11 cellular contexts compared by ENCODE assay signal in the genomic region with DNA sequence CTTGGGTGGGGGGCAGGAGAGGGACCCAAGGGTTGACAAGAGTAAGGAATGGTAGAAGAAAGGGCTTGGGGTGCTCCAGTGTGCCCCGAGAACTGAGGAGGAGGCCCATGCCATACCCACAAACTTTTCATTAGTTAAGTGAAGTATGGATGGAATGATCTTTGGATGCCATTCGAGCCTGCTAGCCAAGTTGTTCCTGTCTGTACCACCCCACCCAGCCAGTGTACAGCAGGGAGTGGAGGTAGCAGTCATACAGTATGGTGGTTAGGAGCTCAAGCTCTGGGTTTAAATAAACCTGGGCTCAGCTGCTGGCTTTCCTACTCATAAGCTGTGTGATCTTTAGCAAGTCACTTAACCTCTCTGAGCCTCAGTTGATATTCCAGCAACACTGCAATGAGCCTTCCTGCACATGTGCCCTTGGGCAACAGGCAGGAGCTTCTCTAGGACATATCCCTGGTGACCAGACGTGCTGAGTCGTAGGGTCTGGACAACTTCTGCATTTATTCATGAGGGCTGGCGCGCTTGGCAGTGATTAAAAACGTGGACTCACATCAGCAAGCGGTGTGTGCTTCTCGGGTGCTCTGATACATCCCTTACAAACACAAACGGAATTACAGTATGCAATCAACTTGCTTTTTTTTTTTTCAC. TPM values are rescaled to one million over a fixed set of nuclear protein-coding genes. Genes with fewer than 3 reads are reported as not detected.
DNase-seq lines count a peak whose midpoint lies in the region; TF ChIP-seq lines count a peak whose summit lies in the region.
"Had no signal": no experiment of that assay in that cellular context is flagged by ENCODE, and none has a peak within 500 bp of the region (broad histone marks: within the 10 kb centered on the region; RNA-seq: fewer than 3 reads in every experiment).

No MANE protein-coding gene starts in this region.

- H3K27me3 ChIP-seq in GM23248 (replicated peaks; ENCODE audit: insufficient read depth) (no peaks in the 10 kb centered on the region), SK-N-SH (ENCODE audit: insufficient read depth) (no peaks in the 10 kb centered on the region), prostate gland (replicated peaks; ENCODE audit: insufficient read depth) (no peaks in the 10 kb centered on the region)

- TF ChIP-seq POLR2A in prostate gland (IDR thresholded peaks at IDR 0.05), result no peak

- TF ChIP-seq CTCF in SK-N-SH (IDR thresholded peaks at IDR 0.05) (no peak), fibroblast of the aortic adventitia (IDR thresholded peaks at IDR 0.05; ENCODE audit: insufficient read depth, low read length) (no peak), prostate gland (IDR thresholded peaks at IDR 0.05) (no peak)

- H3K9me3 ChIP-seq in GM23248 (ENCODE audit: low read depth) (no peaks in the 10 kb centered on the region), SK-N-SH (no peaks in the 10 kb centered on the region), prostate gland (no peaks in the 10 kb centered on the region)

- 34 to 37% methylated on average over 10 of the region's 10 CpGs for WGBS in GM23248 (ENCODE audit: low coverage in 1 of 2, low lambda C conversion rate in 2 of 2, missing lambda C conversion rate in 2 of 2), 2 experiments
- 54% methylated on average over 10 of the region's 10 CpGs for WGBS in SK-N-SH (ENCODE audit: low lambda C conversion rate)
- WGBS in prostate gland, result 26% methylated on average over 10 of the region's 10 CpGs

- H3K9me2 ChIP-seq in GM23248 (ENCODE audit: insufficient read depth), result no peaks in the 10 kb centered on the region
- no peaks in the 10 kb centered on the region for H3K9me2 ChIP-seq in SK-N-SH

- intact Hi-C loops in prostate gland (cut with DNase I), result loop anchor here (10.0 kb wide), 1 partner anchor 52 kb away; no protein-coding TSS in a partner anchor

- H2AFZ ChIP-seq in GM23248 (no peak overlapping the region), SK-N-SH (ENCODE audit: low read depth) (no peak overlapping the region)

- H3K4me1 ChIP-seq in GM23248 (ENCODE audit: insufficient read depth) (peaks cover 32% of the 10 kb centered on the region), SK-N-SH (ENCODE audit: control insufficient read depth in 1 of 2, insufficient read depth in 2 of 2, low read depth in 1 of 2, low read length in 1 of 2) (peaks cover 17 to 33% of the 10 kb centered on the region in 2 experiments; a peak in 3 of 4 replicates), prostate gland (replicated peaks) (peaks cover 15% of the 10 kb centered on the region)

- TF ChIP-seq EP300 in SK-N-SH (IDR thresholded peaks at IDR 0.05; ENCODE audit: borderline replicate concordance in 1 of 2, low read depth in 1 of 2, low read length in 1 of 2), result no peak

- peak; percentile 66 for DNase-seq in GM23248
- peak; percentile 36 for DNase-seq in SK-N-SH
- DNase-seq in fibroblast of the aortic adventitia (ENCODE audit: low read depth), result peak; percentile 25
- no peak for DNase-seq in prostate gland (ENCODE audit: low spot score)
- DNase-seq in NK-92 (lab: John Stamatoyannopoulos, UW; ENCODE audit: unreplicated experiment), result no peak
- no peak for DNase-seq in effector CD8-positive, alpha-beta T cell (lab: John Stamatoyannopoulos, UW)
- DNase-seq in T-helper 1 cell, result no peak
- no peak for DNase-seq in HEK293T (ENCODE audit: extremely low spot score)
- DNase-seq: activated effector memory CD4-positive, alpha-beta T cell treated with Interleukin-2 at 50 U/mL for 16 hours; CD8-positive, alpha-beta memory T cell; immature natural killer cell had no signal

- no peak for TF ChIP-seq RAD21 in SK-N-SH (IDR thresholded peaks at IDR 0.05; ENCODE audit: low read length)

- H3K4me3 ChIP-seq in GM23248 (no peak overlapping the region), SK-N-SH (ENCODE audit: low read depth in 2 of 2, low read length in 1 of 2) (no peak overlapping the region), fibroblast of the aortic adventitia (ENCODE audit: low read depth, low read length) (no peak overlapping the region), prostate gland (no peak overlapping the region)

- H4K20me1 ChIP-seq in GM23248 (ENCODE audit: insufficient read depth) (no peaks in the 10 kb centered on the region), SK-N-SH (ENCODE audit: insufficient read depth) (no peaks in the 10 kb centered on the region)

- CTCF ChIA-PET in SK-N-SH (lab: Yijun Ruan, JAX), result interaction anchor here (1.1 to 1.9 kb wide), 3 partner anchors 9 to 51 kb away, joined by 4 to 9 read pairs (median 4); no protein-coding TSS in a partner anchor
- CTCF ChIA-PET in HEK293T (lab: Yijun Ruan, JAX), result interaction anchor here (0.6 to 2.3 kb wide), 7 partner anchors 14 to 1967 kb away, joined by 3 to 5 read pairs (median 3); no protein-coding TSS in a partner anchor

- H3K36me3 ChIP-seq in GM23248 (ENCODE audit: low read depth), result no peaks in the 10 kb centered on the region
- no peaks in the 10 kb centered on the region for H3K36me3 ChIP-seq in SK-N-SH (replicated peaks in 1 of 2; ENCODE audit: control insufficient read depth in 1 of 2, insufficient read depth in 2 of 2, low read length in 1 of 2)
- no peaks in the 10 kb centered on the region for H3K36me3 ChIP-seq in prostate gland

- H3K9ac ChIP-seq in GM23248 (no peak overlapping the region), SK-N-SH (no peak overlapping the region)

- H3K79me2 ChIP-seq in GM23248 (ENCODE audit: insufficient read depth) (no peaks in the 10 kb centered on the region), SK-N-SH (ENCODE audit: insufficient read depth) (no peaks in the 10 kb centered on the region)

- H3K4me2 ChIP-seq in GM23248 (ENCODE audit: unreplicated experiment), result peak overlapping the region; percentile 21
- no peak overlapping the region; the same call in 1 of the 2 replicates for H3K4me2 ChIP-seq in SK-N-SH

- peaks cover 2% of the 10 kb centered on the region for H3F3A ChIP-seq in GM23248 (ENCODE audit: insufficient read depth)
- no peaks in the 10 kb centered on the region for H3F3A ChIP-seq in SK-N-SH (replicated peaks; ENCODE audit: insufficient read depth)

- POLR2A ChIA-PET in SK-N-SH (lab: Yijun Ruan, JAX), result interaction anchor here (0.5 to 0.7 kb wide), 2 partner anchors 25 to 283 kb away, joined by 3 to 5 read pairs; no protein-coding TSS in a partner anchor
- POLR2A ChIA-PET in HEK293T (lab: Yijun Ruan, JAX), result interaction anchor here (1.8 kb wide), 1 partner anchor 24 kb away, joined by 9 read pairs; no protein-coding TSS in a partner anchor

- H3K27ac ChIP-seq in GM23248 (no peak overlapping the region), SK-N-SH (ENCODE audit: low read depth in 2 of 2, low read length in 1 of 2) (no peak overlapping the region), prostate gland (peak overlapping the region; percentile 46 to 62)

- in situ Hi-C loops in GM23248 (cut with MboI), result no loop called here

TF ChIP-seq in SK-N-SH, 30 proteins besides CTCF, POLR2A, EP300 and RAD21 (continues in another document):
- TF ChIP-seq, protein P1, sequence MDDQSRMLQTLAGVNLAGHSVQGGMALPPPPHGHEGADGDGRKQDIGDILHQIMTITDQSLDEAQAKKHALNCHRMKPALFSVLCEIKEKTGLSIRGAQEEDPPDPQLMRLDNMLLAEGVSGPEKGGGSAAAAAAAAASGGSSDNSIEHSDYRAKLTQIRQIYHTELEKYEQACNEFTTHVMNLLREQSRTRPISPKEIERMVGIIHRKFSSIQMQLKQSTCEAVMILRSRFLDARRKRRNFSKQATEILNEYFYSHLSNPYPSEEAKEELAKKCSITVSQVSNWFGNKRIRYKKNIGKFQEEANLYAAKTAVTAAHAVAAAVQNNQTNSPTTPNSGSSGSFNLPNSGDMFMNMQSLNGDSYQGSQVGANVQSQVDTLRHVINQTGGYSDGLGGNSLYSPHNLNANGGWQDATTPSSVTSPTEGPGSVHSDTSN (IDR thresholded peaks at IDR 0.05), result no peak
- TF ChIP-seq TAF1 (IDR thresholded peaks at IDR 0.05; ENCODE audit: borderline replicate concordance, low read depth, low read length), result no peak

TF ChIP-seq in HEK293T, 16 proteins besides CTCF, POLR2A, EP300 and RAD21:
- TF ChIP-seq BHLHE40 (IDR thresholded peaks at IDR 0.05; ENCODE audit: borderline replicate concordance), result no peak
- no peak for TF ChIP-seq HDGF (IDR thresholded peaks at IDR 0.05; ENCODE audit: borderline replicate concordance)
- no peak for TF ChIP-seq LEF1 (IDR thresholded peaks at IDR 0.05; ENCODE audit: borderline replicate concordance)
- no peak for TF ChIP-seq SUZ12 (IDR thresholded peaks at IDR 0.05)
- TF ChIP-seq ZNF384 (IDR thresholded peaks at IDR 0.05), result no peak
- TF ChIP-seq FOXM1 (IDR thresholded peaks at IDR 0.05; ENCODE audit: borderline replicate concordance), result no peak
- TF ChIP-seq L3MBTL2 (conservative IDR thresholded peaks at IDR 0.05), result no peak
- no peak for TF ChIP-seq FOXA1 (IDR thresholded peaks at IDR 0.05)
- no peak for TF ChIP-seq SP1 (IDR thresholded peaks at IDR 0.05)

RNA-seq across cellular contexts. Expression of a gene that starts 22.9 kb away (rescaled TPM):
- 64.7 and 71.9 TPM in 2 replicates for total RNA-seq in GM23248 (2014; rRNA removed; shearing (Covaris generic))
- polyA plus RNA-seq in GM23248 (2016; fragmentation: Nextera tagmentation; extraction: Ambion mirVana) (9.5 and 11.0 TPM in 2 replicates), SK-N-SH (2012; rRNA removed) (4.3 and 4.7 TPM in 2 replicates)
- polyA plus RNA-seq in SK-N-SH (2012; cell fraction: cytosol; rRNA removed), result 5.3 and 5.5 TPM in 2 replicates
- 4.5 and 5.3 TPM in 2 replicates for polyA plus RNA-seq in SK-N-SH (2012; cell fraction: nucleus; rRNA removed)
- total RNA-seq in fibroblast of the aortic adventitia (ENCODE audit: low replicate concordance) (41.1 and 60.1 TPM in 2 replicates), prostate gland (10 to 100 TPM; 56.6 to 66.4 TPM)

RNA-seq across cellular contexts. Expression of a gene that starts 31.4 kb away (rescaled TPM):
- total RNA-seq in GM23248 (2014; rRNA removed; shearing (Covaris generic)), result not detected in 2 replicates
- polyA plus RNA-seq in GM23248 (2016; fragmentation: Nextera tagmentation; extraction: Ambion mirVana), result not detected in 2 replicates
- 0.21 and 0.39 TPM in 2 replicates for polyA plus RNA-seq in SK-N-SH (2012; rRNA removed)
- 0.23 and 0.33 TPM in 2 replicates for polyA plus RNA-seq in SK-N-SH (2012; cell fraction: cytosol; rRNA removed)
- 0.50 and 0.66 TPM in 2 replicates for polyA plus RNA-seq in SK-N-SH (2012; cell fraction: nucleus; rRNA removed)
- total RNA-seq in fibroblast of the aortic adventitia (ENCODE audit: low replicate concordance), result under 0.01 TPM in 1 of 2 replicates, not detected in the other
- total RNA-seq in prostate gland, result 10 to 100 TPM; 24.3 to 32.4 TPM
- total RNA-seq: CD8-positive, alpha-beta memory T cell had no signal
- polyA plus RNA-seq: CD8-positive, alpha-beta memory T cell; immature natural killer cell had no signal

Comparison
In these comparisons a context has a peak if more than half of its experiments do, and no peak if none do; other contexts are left out.
1. DNase-seq: peak in GM23248 (single experiment), SK-N-SH (single experiment) and fibroblast of the aortic adventitia (single experiment); none in prostate gland (single experiment), NK-92 (single experiment), effector CD8-positive, alpha-beta T cell (single experiment), T-helper 1 cell (0 of 5) and HEK293T (single experiment).
2. H3K27ac ChIP-seq: peak in prostate gland (2 of 2); none in GM23248 (single experiment) and SK-N-SH (0 of 2).
3. RNA of a gene that starts 31.4 kb away (total RNA-seq): 24.3 to 32.4 TPM in prostate gland; not detected in GM23248 and under 0.01 TPM in fibroblast of the aortic adventitia; every median in the first group is over 10 times any median in the second.